10 cellular contexts compared by ENCODE assay signal in the genomic region with DNA sequence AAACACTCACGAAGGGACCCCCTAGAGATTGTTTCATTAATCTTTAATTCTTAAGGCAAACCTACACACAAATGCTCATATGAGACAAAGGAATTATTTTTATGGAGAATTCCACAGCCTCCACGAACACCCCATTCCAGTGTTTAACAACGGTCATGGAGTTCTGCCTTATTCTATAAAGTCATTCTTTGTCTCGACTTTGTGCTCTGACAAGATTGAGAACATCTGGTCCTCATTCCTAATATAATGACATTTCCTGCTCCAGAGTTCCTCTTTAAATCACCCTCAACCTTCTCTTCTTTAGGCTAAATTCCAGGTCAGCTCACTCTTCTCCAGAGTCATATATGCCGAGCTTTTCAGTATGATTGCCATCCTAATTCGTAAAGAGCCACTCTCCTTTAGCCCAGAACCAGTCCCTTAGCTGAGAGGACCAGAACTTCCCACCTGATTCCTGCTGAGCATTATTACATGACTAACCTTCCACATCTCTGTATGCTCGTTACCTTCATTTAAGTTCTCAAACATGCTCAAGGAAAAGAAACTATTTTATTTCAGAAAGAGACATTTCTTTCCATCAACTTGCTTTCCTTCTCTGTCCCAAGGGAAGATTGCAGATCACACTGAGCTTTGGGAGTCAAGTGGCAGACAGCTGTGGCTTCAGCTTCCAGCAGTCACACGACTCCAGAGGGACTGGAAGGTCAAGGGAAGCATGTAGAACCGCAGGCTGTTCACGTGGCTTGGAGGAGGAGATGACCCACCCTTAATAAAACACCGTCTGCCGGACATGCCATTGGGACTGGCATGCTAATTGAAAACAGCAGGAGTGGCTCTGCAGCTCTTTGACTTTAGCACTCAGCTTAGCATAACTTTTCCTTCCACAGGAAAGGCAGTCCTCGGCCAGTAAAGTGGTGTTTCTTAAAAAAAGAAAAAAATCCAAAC.
DNase-seq lines count a peak whose midpoint lies in the region; ATAC-seq lines count a peak whose summit lies in the region.
"Had no signal": no experiment of that assay in that cellular context is flagged by ENCODE, and none has a peak within 500 bp of the region (broad histone marks: within the 10 kb centered on the region; RNA-seq: fewer than 3 reads in every experiment).

No MANE protein-coding gene starts in this region.

- no peak for ATAC-seq in GM21576 (IDR thresholded peaks at IDR 0.05; ENCODE audit: unreplicated experiment)
- ATAC-seq in GM18520 (IDR thresholded peaks at IDR 0.05; ENCODE audit: unreplicated experiment), result no peak
- ATAC-seq: K562 had no signal

- DNase-seq in G401 (ENCODE audit: low spot score) (peak; percentile 79), SK-MEL-5 (ENCODE audit: low read depth, low spot score) (peak; percentile 82), globus pallidus (ENCODE audit: low spot score) (peak; percentile 7), putamen (ENCODE audit: low spot score) (peak; percentile 4), DMS 273 treated with DMSO at 0.1 percent for 48 hours (lab: John Stamatoyannopoulos, UW) (no peak), NCI-H146 treated with DMSO at 0.1 percent for 48 hours (lab: John Stamatoyannopoulos, UW; ENCODE audit: unreplicated experiment) (no peak)
- DNase-seq: T-helper 2 cell had no signal

- in situ Hi-C loops in G401 (cut with HindIII; ENCODE audit: low sequenced_read_pairs) (no loop called here), SK-MEL-5 (cut with HindIII; ENCODE audit: low pct_unique_long_range_greater_than_20kb, low sequenced_read_pairs) (no loop called here)

Comparison
In these comparisons a context has a peak if more than half of its experiments do, and no peak if none do; other contexts are left out.
1. DNase-seq: peak in G401 (single experiment), SK-MEL-5 (single experiment), globus pallidus (single experiment) and putamen (single experiment); none in DMS 273 treated with DMSO at 0.1 percent for 48 hours (single experiment) and NCI-H146 treated with DMSO at 0.1 percent for 48 hours (single experiment).